Comparison of ENCODE assay signal across 13 cellular contexts in the genomic region with DNA sequence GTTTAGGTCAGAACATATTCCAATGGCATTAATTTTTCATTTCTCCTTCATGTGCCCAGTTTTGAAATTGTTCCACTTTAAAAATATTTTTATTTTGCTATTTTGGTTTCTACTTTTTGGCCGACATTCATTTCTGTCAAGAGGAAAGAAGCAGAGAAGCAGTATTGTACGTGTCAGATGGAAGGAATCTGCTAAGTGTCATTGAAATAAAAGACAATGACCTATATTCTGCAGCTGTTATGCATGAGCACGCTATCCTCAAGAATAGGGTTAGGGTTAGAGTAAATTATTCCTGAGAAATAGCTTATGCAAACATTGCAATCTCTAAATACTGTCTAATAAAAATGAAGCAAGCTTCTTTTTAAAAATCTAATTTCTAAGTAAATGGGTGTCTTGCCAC.
DNase-seq lines count a peak whose midpoint lies in the region; ATAC-seq lines count a peak whose summit lies in the region.
"Had no signal": no experiment of that assay in that cellular context is flagged by ENCODE, and none has a peak within 500 bp of the region (broad histone marks: within the 10 kb centered on the region; RNA-seq: fewer than 3 reads in every experiment).

No MANE protein-coding gene starts in this region.

- H3K36me3 Mint-ChIP-seq in activated naive CD4-positive, alpha-beta T cell treated with anti-CD3 and anti-CD28 coated beads, Interleukin-2, amount 10 ng/mL, durations not matched to agents 7 days and 5 days: no peaks in the 10 kb centered on the region
- H3K36me3 Mint-ChIP-seq: CD14-positive monocyte had no signal

- peak overlapping the region; percentile 6 for H3K27ac ChIP-seq in ectodermal cell (ENCODE audit: insufficient read depth, low read depth, low read length, poor library complexity, severe bottlenecking)
- H3K27ac ChIP-seq: A549 had no signal

- no peak overlapping the region for H3K4me3 Mint-ChIP-seq in activated naive CD4-positive, alpha-beta T cell treated with anti-CD3 and anti-CD28 coated beads, Interleukin-2, amount 10 ng/mL, durations not matched to agents 7 days and 5 days
- H3K4me3 Mint-ChIP-seq: CD14-positive monocyte, H9 had no signal

- no peak overlapping the region for H3K27ac Mint-ChIP-seq in activated naive CD4-positive, alpha-beta T cell treated with anti-CD3 and anti-CD28 coated beads, Interleukin-2, amount 10 ng/mL, durations not matched to agents 7 days and 5 days
- H3K27ac Mint-ChIP-seq: CD14-positive monocyte had no signal

- no peaks in the 10 kb centered on the region for H3K4me1 Mint-ChIP-seq in activated naive CD4-positive, alpha-beta T cell treated with anti-CD3 and anti-CD28 coated beads, Interleukin-2, amount 10 ng/mL, durations not matched to agents 7 days and 5 days
- H3K4me1 Mint-ChIP-seq: CD14-positive monocyte had no signal

- no peaks in the 10 kb centered on the region for H3K27me3 ChIP-seq in ectodermal cell (ENCODE audit: control insufficient read depth, insufficient read depth, low read length, poor library complexity, severe bottlenecking)

- H3K27me3 Mint-ChIP-seq in activated naive CD4-positive, alpha-beta T cell treated with anti-CD3 and anti-CD28 coated beads, Interleukin-2, amount 10 ng/mL, durations not matched to agents 7 days and 5 days: no peaks in the 10 kb centered on the region

- H3K4me1 ChIP-seq in ectodermal cell (ENCODE audit: control insufficient read depth, insufficient read depth, low read length): peaks cover 28% of the 10 kb centered on the region
- H3K4me1 ChIP-seq: A549 had no signal

- H3K9me3 ChIP-seq in ectodermal cell (ENCODE audit: control insufficient read depth, low read length): no peaks in the 10 kb centered on the region
- H3K9me3 ChIP-seq: A549 had no signal

- no peaks in the 10 kb centered on the region for H3K9me3 Mint-ChIP-seq in activated naive CD4-positive, alpha-beta T cell treated with anti-CD3 and anti-CD28 coated beads, Interleukin-2, amount 10 ng/mL, durations not matched to agents 7 days and 5 days
- H3K9me3 Mint-ChIP-seq: H9 had no signal

- 88 to 89% methylated on average over 3 of the region's 3 CpGs for WGBS in ectodermal cell, 2 experiments

- no peak for ATAC-seq in GM19463 (IDR thresholded peaks at IDR 0.05; ENCODE audit: unreplicated experiment)
- ATAC-seq: A549, HepG2 had no signal

- CTCF ChIA-PET in activated naive CD4-positive, alpha-beta T cell treated with anti-CD3 and anti-CD28 coated beads, Interleukin-2, amount 10 ng/mL, durations not matched to agents 7 days and 5 days (lab: Charles Lee): no interaction called here

- DNase-seq in GM04503 (ENCODE audit: low read depth) (peak; percentile 17), myocyte (ENCODE audit: low read depth) (peak; percentile 70), CD1c-positive myeloid dendritic cell (ENCODE audit: extremely low spot score) (no peak)
- no peak for DNase-seq in activated naive CD4-positive, alpha-beta T cell treated with anti-CD3 and anti-CD28 coated beads, Interleukin-2, amount 10 ng/mL, durations not matched to agents 7 days and 5 days
- DNase-seq: Calu3, DMS 273 treated with DMSO at 0.1 percent for 48 hours, GOT3, H9 had no signal

- no peaks in the 10 kb centered on the region for H3K36me3 ChIP-seq in ectodermal cell (ENCODE audit: control insufficient read depth, insufficient read depth, low read length)

- H3K4me3 ChIP-seq in ectodermal cell (ENCODE audit: insufficient read depth, low read depth, low read length): no peak overlapping the region
- H3K4me3 ChIP-seq: A549 had no signal

Comparison
In these comparisons a context has a peak if more than half of its experiments do, and no peak if none do; other contexts are left out.
1. DNase-seq: peak in GM04503 (single experiment) and myocyte (single experiment); none in CD1c-positive myeloid dendritic cell (single experiment) and activated naive CD4-positive, alpha-beta T cell treated with anti-CD3 and anti-CD28 coated beads, Interleukin-2, amount 10 ng/mL, durations not matched to agents 7 days and 5 days (single experiment).